In the genomic region with DNA sequence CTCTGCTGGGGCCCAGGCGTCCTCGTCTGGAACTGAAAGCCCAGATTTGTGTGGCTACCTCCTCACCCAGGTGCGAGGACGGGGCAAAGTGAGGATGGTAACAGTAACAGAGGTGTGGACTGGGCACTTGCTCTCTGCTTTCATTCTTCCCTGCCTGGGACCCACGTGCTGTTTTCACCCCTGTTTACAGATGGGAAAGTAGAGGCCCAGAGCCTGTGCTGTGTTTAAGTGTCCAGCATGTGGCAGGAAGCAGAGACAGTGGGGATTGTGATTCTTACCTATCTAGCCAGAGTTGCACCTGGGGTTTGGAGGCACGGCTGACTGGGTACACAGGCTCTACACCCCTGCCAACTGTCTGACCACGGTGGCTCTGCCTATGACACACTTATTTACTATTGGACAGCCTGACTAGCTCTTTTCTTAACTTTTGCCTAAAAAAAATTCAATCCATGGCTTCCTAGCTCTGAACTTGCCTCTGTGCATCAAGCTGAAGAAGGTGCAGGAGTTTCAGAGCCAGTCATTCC, we compare ENCODE assay signal across 9 cellular contexts.
DNase-seq lines count a peak whose midpoint lies in the region; ATAC-seq and TF ChIP-seq lines count a peak whose summit lies in the region.
"Had no signal": no experiment of that assay in that cellular context is flagged by ENCODE, and none has a peak within 500 bp of the region (broad histone marks: within the 10 kb centered on the region; RNA-seq: fewer than 3 reads in every experiment).

No MANE protein-coding gene starts in this region.

- no peak for TF ChIP-seq CTCF in endothelial cell (IDR thresholded peaks at IDR 0.05; ENCODE audit: unreplicated experiment)
- no peak for TF ChIP-seq CTCF in spleen (IDR thresholded peaks at IDR 0.05 in 8 of 11, conservative IDR thresholded peaks at IDR 0.05 in 3 of 11)

- H3K4me3 ChIP-seq in spleen: no peak overlapping the region

- no peaks in the 10 kb centered on the region for H3K9me3 Mint-ChIP-seq in endothelial cell (ENCODE audit: unreplicated experiment)

- peaks cover 0 to 39% (median 0%) of the 10 kb centered on the region in 6 donors for H3K36me3 ChIP-seq in spleen

- no peak overlapping the region for H3K4me3 Mint-ChIP-seq in endothelial cell (ENCODE audit: unreplicated experiment)

- H3K27me3 Mint-ChIP-seq in endothelial cell (ENCODE audit: unreplicated experiment): no peaks in the 10 kb centered on the region

- H3K4me1 Mint-ChIP-seq in endothelial cell (ENCODE audit: unreplicated experiment): peaks cover 18% of the 10 kb centered on the region

- intact Hi-C loops in spleen (cut with DNase I; ENCODE audit: low total_unique reads): no loop called here

- peaks cover 8 to 59% (median 33%) of the 10 kb centered on the region in 6 donors for H3K4me1 ChIP-seq in spleen

- no peak for DNase-seq in endothelial cell (ENCODE audit: low spot score)
- no peak for DNase-seq in spleen
- no peak for DNase-seq in DMS114 treated with DMSO at 0.1 percent for 48 hours (lab: John Stamatoyannopoulos, UW; ENCODE audit: unreplicated experiment)
- no peak for DNase-seq in AML-193 (lab: John Stamatoyannopoulos, UW)
- DNase-seq: NCI-H1092 treated with DMSO at 0.1 percent for 48 hours had no signal

- H3K36me3 Mint-ChIP-seq in endothelial cell (ENCODE audit: low read depth, unreplicated experiment): peaks cover 19% of the 10 kb centered on the region

- H3K27me3 ChIP-seq in spleen (replicated peaks in 1 of 7): no peaks in the 10 kb centered on the region

- no peak for TF ChIP-seq POLR2A in spleen (IDR thresholded peaks at IDR 0.05)

- ATAC-seq in GM21423 (IDR thresholded peaks at IDR 0.05; ENCODE audit: unreplicated experiment) (peak; percentile 35), HG03442 (IDR thresholded peaks at IDR 0.05; ENCODE audit: unreplicated experiment) (peak; percentile 19), GM21619 (IDR thresholded peaks at IDR 0.05; ENCODE audit: unreplicated experiment) (no peak), HG03139 (IDR thresholded peaks at IDR 0.05; ENCODE audit: unreplicated experiment) (no peak)

- WGBS in spleen, 5 donors: 73 to 89% (median 78%) methylated on average over 7 of the region's 7 CpGs

- no peaks in the 10 kb centered on the region for H3K9me3 ChIP-seq in spleen

- H3K27ac ChIP-seq in spleen: peak overlapping the region in 5 of 8 donors; percentile 1 to 45 (median 18)

- peak overlapping the region; percentile 48 for H3K27ac Mint-ChIP-seq in endothelial cell (ENCODE audit: unreplicated experiment)

Comparison
In these comparisons a context has a peak if more than half of its experiments do, and no peak if none do; other contexts are left out.
1. ATAC-seq: peak in GM21423 (single experiment) and HG03442 (single experiment); none in GM21619 (single experiment) and HG03139 (single experiment).